10 cellular contexts compared by ENCODE assay signal in genomic region chr11:48955315-48956049, GRCh38. TPM values are rescaled to one million over a fixed set of nuclear protein-coding genes. Genes with fewer than 3 reads are reported as not detected.
"Had no signal": no experiment of that assay in that cellular context is flagged by ENCODE, and none has a peak within 500 bp of the region (broad histone marks: within the 10 kb centered on the region; RNA-seq: fewer than 3 reads in every experiment).

No MANE protein-coding gene starts in this region.

RNA-seq across cellular contexts. Expression of gene TRIM51G, which starts 28.2 kb away (rescaled TPM):
- total RNA-seq: NCI-H460, OCI-LY7, PC-3, PC-9, Peyer's patch, Right ventricle myocardium superior, RPMI7951, SJCRH30, SJSA1 had no signal
- polyA plus RNA-seq: SK-N-SH had no signal
